1 cellular context compared by ENCODE assay signal in the genomic region with DNA sequence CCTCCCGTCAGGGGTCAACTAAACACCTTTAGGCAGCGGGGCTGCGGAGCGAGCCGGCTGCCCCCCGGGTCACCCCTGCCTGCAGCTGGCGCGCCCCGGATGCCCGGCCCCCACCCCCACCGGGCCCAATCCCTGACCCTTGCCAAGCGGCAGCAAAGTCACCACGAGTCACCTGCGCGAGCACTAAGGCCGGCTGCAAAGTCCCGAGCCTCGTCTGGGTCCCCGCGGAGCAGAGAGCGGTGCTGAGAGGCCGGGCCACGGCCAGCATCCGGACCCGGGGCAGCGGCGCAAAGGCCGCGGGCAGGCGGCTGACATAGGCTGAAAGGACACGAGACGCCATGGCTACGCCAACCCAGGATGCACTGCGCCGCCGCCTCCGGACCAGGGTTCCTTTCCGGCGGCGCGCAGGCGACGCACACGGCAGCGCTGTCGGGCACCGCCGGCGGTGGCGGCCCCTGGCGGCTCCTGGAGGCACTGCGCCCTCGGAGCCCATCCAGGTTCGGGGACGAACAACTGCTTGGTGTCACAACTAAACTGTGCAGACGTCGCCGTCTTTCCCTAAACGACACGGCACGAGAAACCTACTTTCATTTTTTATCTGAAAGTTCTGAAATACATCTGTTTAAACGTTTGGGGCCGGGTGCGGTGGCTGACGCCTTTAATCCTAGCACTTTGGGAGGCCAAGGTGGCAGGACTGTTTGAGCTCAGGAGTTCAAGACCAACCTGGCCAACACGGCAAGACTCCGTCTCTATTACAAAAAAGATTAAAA.
TF ChIP-seq lines count a peak whose summit lies in the region.

A gene (minus strand): TSS at position 366 of the 770 bp plus-strand sequence. CDS start 26 bp downstream, at position 340.

TF ChIP-seq in K562, 482 proteins besides CTCF, POLR2A, EP300 and RAD21 (continued from another document and continues in another):
- TF ChIP-seq, protein P1, sequence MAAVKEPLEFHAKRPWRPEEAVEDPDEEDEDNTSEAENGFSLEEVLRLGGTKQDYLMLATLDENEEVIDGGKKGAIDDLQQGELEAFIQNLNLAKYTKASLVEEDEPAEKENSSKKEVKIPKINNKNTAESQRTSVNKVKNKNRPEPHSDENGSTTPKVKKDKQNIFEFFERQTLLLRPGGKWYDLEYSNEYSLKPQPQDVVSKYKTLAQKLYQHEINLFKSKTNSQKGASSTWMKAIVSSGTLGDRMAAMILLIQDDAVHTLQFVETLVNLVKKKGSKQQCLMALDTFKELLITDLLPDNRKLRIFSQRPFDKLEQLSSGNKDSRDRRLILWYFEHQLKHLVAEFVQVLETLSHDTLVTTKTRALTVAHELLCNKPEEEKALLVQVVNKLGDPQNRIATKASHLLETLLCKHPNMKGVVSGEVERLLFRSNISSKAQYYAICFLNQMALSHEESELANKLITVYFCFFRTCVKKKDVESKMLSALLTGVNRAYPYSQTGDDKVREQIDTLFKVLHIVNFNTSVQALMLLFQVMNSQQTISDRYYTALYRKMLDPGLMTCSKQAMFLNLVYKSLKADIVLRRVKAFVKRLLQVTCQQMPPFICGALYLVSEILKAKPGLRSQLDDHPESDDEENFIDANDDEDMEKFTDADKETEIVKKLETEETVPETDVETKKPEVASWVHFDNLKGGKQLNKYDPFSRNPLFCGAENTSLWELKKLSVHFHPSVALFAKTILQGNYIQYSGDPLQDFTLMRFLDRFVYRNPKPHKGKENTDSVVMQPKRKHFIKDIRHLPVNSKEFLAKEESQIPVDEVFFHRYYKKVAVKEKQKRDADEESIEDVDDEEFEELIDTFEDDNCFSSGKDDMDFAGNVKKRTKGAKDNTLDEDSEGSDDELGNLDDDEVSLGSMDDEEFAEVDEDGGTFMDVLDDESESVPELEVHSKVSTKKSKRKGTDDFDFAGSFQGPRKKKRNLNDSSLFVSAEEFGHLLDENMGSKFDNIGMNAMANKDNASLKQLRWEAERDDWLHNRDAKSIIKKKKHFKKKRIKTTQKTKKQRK (IDR thresholded peaks at IDR 0.05; ENCODE audit: borderline replicate concordance, low read depth, low read length), result 0 out of 2 replicates have a peak, but pooled peaks have one; percentile 34
- no peak for TF ChIP-seq TEAD2 (tag; IDR thresholded peaks at IDR 0.05)
- peak; percentile 82 for TF ChIP-seq GABPB1 (CRISPR knock-in tag; IDR thresholded peaks at IDR 0.05)
- TF ChIP-seq, protein P2, sequence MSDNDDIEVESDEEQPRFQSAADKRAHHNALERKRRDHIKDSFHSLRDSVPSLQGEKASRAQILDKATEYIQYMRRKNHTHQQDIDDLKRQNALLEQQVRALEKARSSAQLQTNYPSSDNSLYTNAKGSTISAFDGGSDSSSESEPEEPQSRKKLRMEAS (CRISPR knock-in tag; IDR thresholded peaks at IDR 0.05), result peak; percentile 78
- TF ChIP-seq, protein P3, sequence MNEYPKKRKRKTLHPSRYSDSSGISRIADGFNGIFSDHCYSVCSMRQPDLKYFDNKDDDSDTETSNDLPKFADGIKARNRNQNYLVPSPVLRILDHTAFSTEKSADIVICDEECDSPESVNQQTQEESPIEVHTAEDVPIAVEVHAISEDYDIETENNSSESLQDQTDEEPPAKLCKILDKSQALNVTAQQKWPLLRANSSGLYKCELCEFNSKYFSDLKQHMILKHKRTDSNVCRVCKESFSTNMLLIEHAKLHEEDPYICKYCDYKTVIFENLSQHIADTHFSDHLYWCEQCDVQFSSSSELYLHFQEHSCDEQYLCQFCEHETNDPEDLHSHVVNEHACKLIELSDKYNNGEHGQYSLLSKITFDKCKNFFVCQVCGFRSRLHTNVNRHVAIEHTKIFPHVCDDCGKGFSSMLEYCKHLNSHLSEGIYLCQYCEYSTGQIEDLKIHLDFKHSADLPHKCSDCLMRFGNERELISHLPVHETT (CRISPR knock-in tag; conservative IDR thresholded peaks at IDR 0.05 in 1 of 2, IDR thresholded peaks at IDR 0.05 in 1 of 2), result peak in 1 of 2 experiments; percentile 57; a peak in 1 of 4 replicates
- TF ChIP-seq SMARCC2 (IDR thresholded peaks at IDR 0.05; ENCODE audit: low read depth), result no peak
- TF ChIP-seq, protein P4, sequence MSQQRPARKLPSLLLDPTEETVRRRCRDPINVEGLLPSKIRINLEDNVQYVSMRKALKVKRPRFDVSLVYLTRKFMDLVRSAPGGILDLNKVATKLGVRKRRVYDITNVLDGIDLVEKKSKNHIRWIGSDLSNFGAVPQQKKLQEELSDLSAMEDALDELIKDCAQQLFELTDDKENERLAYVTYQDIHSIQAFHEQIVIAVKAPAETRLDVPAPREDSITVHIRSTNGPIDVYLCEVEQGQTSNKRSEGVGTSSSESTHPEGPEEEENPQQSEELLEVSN (IDR thresholded peaks at IDR 0.05; ENCODE audit: borderline replicate concordance in 1 of 2, extremely low read depth in 1 of 2, insufficient read depth in 1 of 2, insufficient read length in 1 of 2, low read depth in 1 of 2, low read length in 1 of 2, poor library complexity in 1 of 2, severe bottlenecking in 1 of 2), result peak; percentile 35 to 75
- peak; percentile 77 for TF ChIP-seq U2AF1 (optimal IDR thresholded peaks at IDR 0.05; ENCODE audit: low read depth, low read length)
- peak; percentile 79 for TF ChIP-seq ATF7 (IDR thresholded peaks at IDR 0.05)
- TF ChIP-seq RBFOX2 (IDR thresholded peaks at IDR 0.05; ENCODE audit: low read depth, low read length), result peak; percentile 90
- TF ChIP-seq, protein P5, sequence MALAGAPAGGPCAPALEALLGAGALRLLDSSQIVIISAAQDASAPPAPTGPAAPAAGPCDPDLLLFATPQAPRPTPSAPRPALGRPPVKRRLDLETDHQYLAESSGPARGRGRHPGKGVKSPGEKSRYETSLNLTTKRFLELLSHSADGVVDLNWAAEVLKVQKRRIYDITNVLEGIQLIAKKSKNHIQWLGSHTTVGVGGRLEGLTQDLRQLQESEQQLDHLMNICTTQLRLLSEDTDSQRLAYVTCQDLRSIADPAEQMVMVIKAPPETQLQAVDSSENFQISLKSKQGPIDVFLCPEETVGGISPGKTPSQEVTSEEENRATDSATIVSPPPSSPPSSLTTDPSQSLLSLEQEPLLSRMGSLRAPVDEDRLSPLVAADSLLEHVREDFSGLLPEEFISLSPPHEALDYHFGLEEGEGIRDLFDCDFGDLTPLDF (CRISPR knock-in tag; IDR thresholded peaks at IDR 0.05), result no peak; the same call in 1 of the 2 replicates
- TF ChIP-seq NFIC (IDR thresholded peaks at IDR 0.05), result peak; percentile 38; the same call in 1 of the 2 replicates
- TF ChIP-seq SOX6 (IDR thresholded peaks at IDR 0.05), result peak; percentile 64; the same call in 1 of the 2 replicates
- TF ChIP-seq PHF8 (IDR thresholded peaks at IDR 0.05; ENCODE audit: borderline replicate concordance, low read length), result peak; percentile 81; the same call in 1 of the 2 replicates
- 0 out of 2 replicates have a peak, but pooled peaks have one; percentile 61 for TF ChIP-seq TGIF2 (CRISPR knock-in tag; IDR thresholded peaks at IDR 0.05)
- TF ChIP-seq HCFC1 (IDR thresholded peaks at IDR 0.05; ENCODE audit: low read depth, low read length), result peak; percentile 79
- TF ChIP-seq CBX8 (IDR thresholded peaks at IDR 0.05; ENCODE audit: borderline replicate concordance, extremely low read depth, low read depth, low read length, poor library complexity, severe bottlenecking), result no peak
- peak; percentile 44 for TF ChIP-seq JUN (IDR thresholded peaks at IDR 0.05; ENCODE audit: borderline replicate concordance, low read depth, low read length)
- TF ChIP-seq JUN (CRISPR knock-in tag; IDR thresholded peaks at IDR 0.05; ENCODE audit: borderline replicate concordance), result 0 out of 2 replicates have a peak, but pooled peaks have one; percentile 23
- TF ChIP-seq HMGN3 (IDR thresholded peaks at IDR 0.05; ENCODE audit: borderline replicate concordance, extremely low read depth, insufficient read length, low read depth, low read length), result peak; percentile 96
- peak; percentile 21; the same call in 1 of the 2 replicates for TF ChIP-seq POLR2H (tag; IDR thresholded peaks at IDR 0.05; ENCODE audit: low read depth)
- no peak for TF ChIP-seq ZNF3 (CRISPR knock-in tag; IDR thresholded peaks at IDR 0.05)
- TF ChIP-seq PCBP1 (IDR thresholded peaks at IDR 0.05; ENCODE audit: low read depth, low read length, poor library complexity, severe bottlenecking), result peak; percentile 55
- no peak for TF ChIP-seq PRPF4 (IDR thresholded peaks at IDR 0.05; ENCODE audit: insufficient read depth, low read depth, low read length, poor library complexity, severe bottlenecking)
- TF ChIP-seq, protein P6, sequence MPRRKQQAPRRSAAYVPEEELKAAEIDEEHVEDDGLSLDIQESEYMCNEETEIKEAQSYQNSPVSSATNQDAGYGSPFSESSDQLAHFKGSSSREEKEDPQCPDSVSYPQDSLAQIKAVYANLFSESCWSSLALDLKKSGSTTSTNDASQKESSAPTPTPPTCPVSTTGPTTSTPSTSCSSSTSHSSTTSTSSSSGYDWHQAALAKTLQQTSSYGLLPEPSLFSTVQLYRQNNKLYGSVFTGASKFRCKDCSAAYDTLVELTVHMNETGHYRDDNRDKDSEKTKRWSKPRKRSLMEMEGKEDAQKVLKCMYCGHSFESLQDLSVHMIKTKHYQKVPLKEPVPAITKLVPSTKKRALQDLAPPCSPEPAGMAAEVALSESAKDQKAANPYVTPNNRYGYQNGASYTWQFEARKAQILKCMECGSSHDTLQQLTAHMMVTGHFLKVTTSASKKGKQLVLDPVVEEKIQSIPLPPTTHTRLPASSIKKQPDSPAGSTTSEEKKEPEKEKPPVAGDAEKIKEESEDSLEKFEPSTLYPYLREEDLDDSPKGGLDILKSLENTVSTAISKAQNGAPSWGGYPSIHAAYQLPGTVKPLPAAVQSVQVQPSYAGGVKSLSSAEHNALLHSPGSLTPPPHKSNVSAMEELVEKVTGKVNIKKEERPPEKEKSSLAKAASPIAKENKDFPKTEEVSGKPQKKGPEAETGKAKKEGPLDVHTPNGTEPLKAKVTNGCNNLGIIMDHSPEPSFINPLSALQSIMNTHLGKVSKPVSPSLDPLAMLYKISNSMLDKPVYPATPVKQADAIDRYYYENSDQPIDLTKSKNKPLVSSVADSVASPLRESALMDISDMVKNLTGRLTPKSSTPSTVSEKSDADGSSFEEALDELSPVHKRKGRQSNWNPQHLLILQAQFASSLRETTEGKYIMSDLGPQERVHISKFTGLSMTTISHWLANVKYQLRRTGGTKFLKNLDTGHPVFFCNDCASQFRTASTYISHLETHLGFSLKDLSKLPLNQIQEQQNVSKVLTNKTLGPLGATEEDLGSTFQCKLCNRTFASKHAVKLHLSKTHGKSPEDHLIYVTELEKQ (CRISPR knock-in tag; IDR thresholded peaks at IDR 0.05), result no peak
- TF ChIP-seq BHLHE40 (IDR thresholded peaks at IDR 0.05; ENCODE audit: low read length), result peak; percentile 74
- peak in 1 of 2 experiments; percentile 79; a peak in 2 of 4 replicates for TF ChIP-seq FOXA3 (CRISPR knock-in tag; conservative IDR thresholded peaks at IDR 0.05 in 1 of 2, IDR thresholded peaks at IDR 0.05 in 1 of 2)
- TF ChIP-seq MEIS2 (IDR thresholded peaks at IDR 0.05; ENCODE audit: partially characterized antibody), result peak; percentile 47
- TF ChIP-seq CTBP1 (IDR thresholded peaks at IDR 0.05; ENCODE audit: borderline replicate concordance), result peak; percentile 80
- TF ChIP-seq MYNN (IDR thresholded peaks at IDR 0.05), result peak; percentile 42; the same call in 1 of the 2 replicates
- TF ChIP-seq MYNN (CRISPR knock-in tag; IDR thresholded peaks at IDR 0.05), result no peak
- no peak for TF ChIP-seq EZH2 (IDR thresholded peaks at IDR 0.05; ENCODE audit: borderline replicate concordance, low read depth, low read length)
- TF ChIP-seq TAF1 (IDR thresholded peaks at IDR 0.05; ENCODE audit: control insufficient read depth, extremely low read depth, insufficient read depth, low read length, severe bottlenecking), result peak; percentile 83
- TF ChIP-seq CREB1 (IDR thresholded peaks at IDR 0.05), result peak; percentile 80
- peak; percentile 78 for TF ChIP-seq CREB1 (CRISPR knock-in tag; IDR thresholded peaks at IDR 0.05)
- TF ChIP-seq GTF2E2 (tag; IDR thresholded peaks at IDR 0.05), result no peak; the same call in 1 of the 2 replicates
- peak; percentile 65 for TF ChIP-seq JUND (IDR thresholded peaks at IDR 0.05; ENCODE audit: borderline replicate concordance, low read depth, low read length)
- no peak; the same call in 2 of the 3 replicates for TF ChIP-seq JUND (tag; IDR thresholded peaks at IDR 0.05; ENCODE audit: borderline replicate concordance, low read depth, low read length)
- TF ChIP-seq TCF3 (CRISPR knock-in tag; IDR thresholded peaks at IDR 0.05), result peak; percentile 35; the same call in 1 of the 2 replicates
- no peak for TF ChIP-seq ZNF644 (tag; IDR thresholded peaks at IDR 0.05; ENCODE audit: low read depth)
- no peak for TF ChIP-seq ZNF197 (CRISPR knock-in tag; IDR thresholded peaks at IDR 0.05; ENCODE audit: low read depth)
- TF ChIP-seq PHB2 (IDR thresholded peaks at IDR 0.05; ENCODE audit: low read depth), result no peak
- TF ChIP-seq NRF1 (conservative IDR thresholded peaks at IDR 0.05 in 1 of 2, IDR thresholded peaks at IDR 0.05 in 1 of 2), result peak; percentile 86 to 89
- TF ChIP-seq CREM (IDR thresholded peaks at IDR 0.05; ENCODE audit: low read depth), result peak; percentile 93
- no peak for TF ChIP-seq KAT8 (IDR thresholded peaks at IDR 0.05; ENCODE audit: low read depth)
- TF ChIP-seq, protein P7, sequence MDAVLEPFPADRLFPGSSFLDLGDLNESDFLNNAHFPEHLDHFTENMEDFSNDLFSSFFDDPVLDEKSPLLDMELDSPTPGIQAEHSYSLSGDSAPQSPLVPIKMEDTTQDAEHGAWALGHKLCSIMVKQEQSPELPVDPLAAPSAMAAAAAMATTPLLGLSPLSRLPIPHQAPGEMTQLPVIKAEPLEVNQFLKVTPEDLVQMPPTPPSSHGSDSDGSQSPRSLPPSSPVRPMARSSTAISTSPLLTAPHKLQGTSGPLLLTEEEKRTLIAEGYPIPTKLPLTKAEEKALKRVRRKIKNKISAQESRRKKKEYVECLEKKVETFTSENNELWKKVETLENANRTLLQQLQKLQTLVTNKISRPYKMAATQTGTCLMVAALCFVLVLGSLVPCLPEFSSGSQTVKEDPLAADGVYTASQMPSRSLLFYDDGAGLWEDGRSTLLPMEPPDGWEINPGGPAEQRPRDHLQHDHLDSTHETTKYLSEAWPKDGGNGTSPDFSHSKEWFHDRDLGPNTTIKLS (IDR thresholded peaks at IDR 0.05; ENCODE audit: borderline replicate concordance, low read depth), result peak; percentile 68
- TF ChIP-seq TAF9B (IDR thresholded peaks at IDR 0.05; ENCODE audit: partially characterized antibody), result peak; percentile 46
- TF ChIP-seq CXXC5 (CRISPR knock-in tag; IDR thresholded peaks at IDR 0.05), result peak; percentile 96
- TF ChIP-seq, protein P8, sequence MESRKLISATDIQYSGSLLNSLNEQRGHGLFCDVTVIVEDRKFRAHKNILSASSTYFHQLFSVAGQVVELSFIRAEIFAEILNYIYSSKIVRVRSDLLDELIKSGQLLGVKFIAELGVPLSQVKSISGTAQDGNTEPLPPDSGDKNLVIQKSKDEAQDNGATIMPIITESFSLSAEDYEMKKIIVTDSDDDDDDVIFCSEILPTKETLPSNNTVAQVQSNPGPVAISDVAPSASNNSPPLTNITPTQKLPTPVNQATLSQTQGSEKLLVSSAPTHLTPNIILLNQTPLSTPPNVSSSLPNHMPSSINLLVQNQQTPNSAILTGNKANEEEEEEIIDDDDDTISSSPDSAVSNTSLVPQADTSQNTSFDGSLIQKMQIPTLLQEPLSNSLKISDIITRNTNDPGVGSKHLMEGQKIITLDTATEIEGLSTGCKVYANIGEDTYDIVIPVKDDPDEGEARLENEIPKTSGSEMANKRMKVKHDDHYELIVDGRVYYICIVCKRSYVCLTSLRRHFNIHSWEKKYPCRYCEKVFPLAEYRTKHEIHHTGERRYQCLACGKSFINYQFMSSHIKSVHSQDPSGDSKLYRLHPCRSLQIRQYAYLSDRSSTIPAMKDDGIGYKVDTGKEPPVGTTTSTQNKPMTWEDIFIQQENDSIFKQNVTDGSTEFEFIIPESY (CRISPR knock-in tag; IDR thresholded peaks at IDR 0.05), result peak; percentile 47; the same call in 1 of the 2 replicates
- peak; percentile 20; the same call in 1 of the 2 replicates for TF ChIP-seq STAT5A (IDR thresholded peaks at IDR 0.05; ENCODE audit: borderline replicate concordance, low read length)
